Comparison of ENCODE assay signal across 9 cellular contexts in genomic region chr1:246450485-246451251, GRCh38. TPM values are rescaled to one million over a fixed set of nuclear protein-coding genes. Genes with fewer than 3 reads are reported as not detected.
DNase-seq lines count a peak whose midpoint lies in the region; ATAC-seq and TF ChIP-seq lines count a peak whose summit lies in the region.
"Had no signal": no experiment of that assay in that cellular context is flagged by ENCODE, and none has a peak within 500 bp of the region (broad histone marks: within the 10 kb centered on the region; RNA-seq: fewer than 3 reads in every experiment).

No MANE protein-coding gene starts in this region.

- H3K27me3 Mint-ChIP-seq in activated naive CD4-positive, alpha-beta T cell treated with anti-CD3 and anti-CD28 coated beads for 36 hours (ENCODE audit: low read depth), result no peaks in the 10 kb centered on the region
- H3K27me3 Mint-ChIP-seq: IgD-negative memory B cell had no signal

- H3K36me3 Mint-ChIP-seq in activated naive CD4-positive, alpha-beta T cell treated with anti-CD3 and anti-CD28 coated beads for 36 hours (ENCODE audit: low read depth), result peaks cover 8% of the 10 kb centered on the region
- H3K36me3 Mint-ChIP-seq: IgD-negative memory B cell had no signal

- no peak overlapping the region for H3K4me3 Mint-ChIP-seq in activated naive CD4-positive, alpha-beta T cell treated with anti-CD3 and anti-CD28 coated beads for 36 hours
- H3K4me3 Mint-ChIP-seq: IgD-negative memory B cell had no signal

- no peaks in the 10 kb centered on the region for H3K4me1 ChIP-seq in colonic mucosa

- H3K36me3 ChIP-seq in colonic mucosa, result no peaks in the 10 kb centered on the region

- peak; percentile 58 for TF ChIP-seq CTCF in colonic mucosa (IDR thresholded peaks at IDR 0.05)

- H3K27ac ChIP-seq in colonic mucosa, result no peak overlapping the region

- intact Hi-C loops in colonic mucosa (cut with DNase I), result loop anchor here (5.0 to 10.0 kb wide), 2 partner anchors 438 to 1306 kb away; no protein-coding TSS in a partner anchor
- intact Hi-C loops in activated naive CD4-positive, alpha-beta T cell treated with anti-CD3 and anti-CD28 coated beads for 36 hours (cut with micrococcal nuclease), result loop anchor here (1.0 to 5.0 kb wide), 3 partner anchors 333 to 1297 kb away; no protein-coding TSS in a partner anchor

- H3K27ac Mint-ChIP-seq in activated naive CD4-positive, alpha-beta T cell treated with anti-CD3 and anti-CD28 coated beads for 36 hours, result no peak overlapping the region
- H3K27ac Mint-ChIP-seq: IgD-negative memory B cell had no signal

- H3K9me3 Mint-ChIP-seq in activated naive CD4-positive, alpha-beta T cell treated with anti-CD3 and anti-CD28 coated beads for 36 hours, result no peaks in the 10 kb centered on the region
- H3K9me3 Mint-ChIP-seq: IgD-negative memory B cell had no signal

- no peaks in the 10 kb centered on the region for H3K9me3 ChIP-seq in colonic mucosa

- no peak overlapping the region for H3K9ac ChIP-seq in colonic mucosa (ENCODE audit: low read depth in 2 of 2, low read length in 2 of 2)

- H3K27me3 ChIP-seq in colonic mucosa, result no peaks in the 10 kb centered on the region

- no peak overlapping the region for H3K4me3 ChIP-seq in colonic mucosa

- peak; percentile 58 for ATAC-seq in HG03378 (IDR thresholded peaks at IDR 0.05; ENCODE audit: unreplicated experiment)
- no peak for ATAC-seq in GM19455 (IDR thresholded peaks at IDR 0.05; ENCODE audit: unreplicated experiment)
- ATAC-seq in HG03135 (IDR thresholded peaks at IDR 0.05; ENCODE audit: unreplicated experiment), result no peak

- DNase-seq in DMS 273 (lab: John Stamatoyannopoulos, UW; ENCODE audit: unreplicated experiment) (peak; percentile 80), NCI-H748 (lab: John Stamatoyannopoulos, UW; ENCODE audit: unreplicated experiment) (peak; percentile 66), colonic mucosa (no peak), middle frontal gyrus (ENCODE audit: extremely low spot score, low spot score) (peak; percentile 21)
- DNase-seq in activated naive CD4-positive, alpha-beta T cell treated with anti-CD3 and anti-CD28 coated beads for 36 hours, result no peak

- CTCF ChIA-PET in activated naive CD4-positive, alpha-beta T cell treated with anti-CD3 and anti-CD28 coated beads for 36 hours (lab: Charles Lee), result interaction anchor here (0.7 to 1.4 kb wide), 8 partner anchors 15 to 460 kb away, joined by 3 to 7 read pairs (median 4); no protein-coding TSS in a partner anchor

- H3K4me1 Mint-ChIP-seq in activated naive CD4-positive, alpha-beta T cell treated with anti-CD3 and anti-CD28 coated beads for 36 hours (ENCODE audit: low read depth), result peaks cover 3% of the 10 kb centered on the region

RNA-seq across cellular contexts. Expression of gene SMYD3, which starts 56.4 kb away (rescaled TPM):
- total RNA-seq in colonic mucosa, result 10 to 100 TPM; 16.2 to 16.4 TPM
- 10 to 100 TPM; 21.3 to 21.4 TPM for total RNA-seq in activated naive CD4-positive, alpha-beta T cell treated with anti-CD3 and anti-CD28 coated beads for 36 hours

Comparison
In these comparisons a context has a peak if more than half of its experiments do, and no peak if none do; other contexts are left out.
1. DNase-seq: peak in DMS 273 (single experiment), NCI-H748 (single experiment) and middle frontal gyrus (single experiment); none in colonic mucosa (single experiment) and activated naive CD4-positive, alpha-beta T cell treated with anti-CD3 and anti-CD28 coated beads for 36 hours (single experiment).